Comparison of ENCODE assay signal across 20 cellular contexts in the genomic region with DNA sequence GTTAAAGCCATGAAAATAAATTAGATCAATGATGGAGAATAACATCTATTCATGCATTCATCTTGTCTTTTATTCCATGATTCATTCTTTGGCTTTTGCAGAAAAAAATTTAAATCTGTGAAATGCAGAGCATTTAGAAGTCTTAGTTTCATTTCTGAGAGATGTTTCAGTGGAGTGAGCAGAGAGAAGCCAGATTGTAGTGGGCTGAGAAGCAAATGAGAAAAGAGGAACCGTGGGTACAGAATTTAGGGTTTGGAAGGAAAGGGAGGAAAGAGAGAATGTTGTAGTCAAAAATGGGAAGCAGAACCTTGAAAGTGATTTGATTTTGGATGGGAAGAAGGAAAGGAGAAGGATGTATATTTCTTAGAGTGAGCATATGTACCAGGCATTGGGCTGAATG.
"Had no signal": no experiment of that assay in that cellular context is flagged by ENCODE, and none has a peak within 500 bp of the region (broad histone marks: within the 10 kb centered on the region; RNA-seq: fewer than 3 reads in every experiment).

No MANE protein-coding gene starts in this region.

- H3K27me3 ChIP-seq: breast epithelium, gastrocnemius medialis, heart left ventricle, ovary, right lobe of liver, testis, upper lobe of left lung had no signal

- H3K27ac ChIP-seq: breast epithelium, gastrocnemius medialis, heart left ventricle, ovary, right lobe of liver, testis, upper lobe of left lung had no signal

- DNase-seq: activated CD4-positive, alpha-beta T cell treated with anti-CD3 and anti-CD28 coated beads, Interleukin-2, amount 50 U/mL, for 4 hours; activated CD4-positive, CD25-positive, alpha-beta regulatory T cell treated with anti-CD3 and anti-CD28 coated beads, Interleukin-2, amount 50 U/mL, for 72 hours; activated naive CD4-positive, alpha-beta T cell treated with anti-CD3 and anti-CD28 coated beads for 36 hours; activated naive CD8-positive, alpha-beta T cell treated with anti-CD3 and anti-CD28 coated beads, Interleukin-2, amount 50 U/mL, for 24 hours; activated T-cell treated with anti-CD3 and anti-CD28 coated beads for 4 hours; aorta; cerebellar nuclear complex; effector memory CD8-positive, alpha-beta T cell; gastrocnemius medialis; heart left ventricle; mucosa of descending colon; naive thymus-derived CD4-positive, alpha-beta T cell; ovary; right lobe of liver; stimulated activated naive CD8-positive, alpha-beta T cell treated with anti-CD3 and anti-CD28 coated beads, Interleukin-15, amount 100 ng/mL, for 72 hours; T-helper 9 cell; testis; upper lobe of left lung had no signal

- H3K36me3 ChIP-seq: breast epithelium, gastrocnemius medialis, heart left ventricle, ovary, right lobe of liver, upper lobe of left lung had no signal

- H3K4me1 ChIP-seq: breast epithelium, gastrocnemius medialis, heart left ventricle, right lobe of liver, testis, upper lobe of left lung had no signal

- H3K9me3 ChIP-seq: breast epithelium, gastrocnemius medialis, heart left ventricle, mucosa of descending colon, ovary, right lobe of liver, testis, upper lobe of left lung had no signal

- ATAC-seq: activated naive CD8-positive, alpha-beta T cell treated with anti-CD3 and anti-CD28 coated beads, Interleukin-2, amount 50 U/mL, for 24 hours; activated T-helper 17 cell treated with anti-CD3 and anti-CD28 coated beads, Interleukin-2, amount 50 U/mL, for 72 hours; effector memory CD8-positive, alpha-beta T cell; gastrocnemius medialis; heart left ventricle; mucosa of descending colon; naive thymus-derived CD4-positive, alpha-beta T cell; right lobe of liver; stimulated activated naive CD8-positive, alpha-beta T cell treated with anti-CD3 and anti-CD28 coated beads, Interleukin-15, amount 100 ng/mL, for 72 hours had no signal

- H3K4me3 ChIP-seq: breast epithelium, gastrocnemius medialis, heart left ventricle, mucosa of descending colon, ovary, right lobe of liver, testis, upper lobe of left lung had no signal
